Comparison of ENCODE assay signal across 27 cellular contexts in the genomic region with DNA sequence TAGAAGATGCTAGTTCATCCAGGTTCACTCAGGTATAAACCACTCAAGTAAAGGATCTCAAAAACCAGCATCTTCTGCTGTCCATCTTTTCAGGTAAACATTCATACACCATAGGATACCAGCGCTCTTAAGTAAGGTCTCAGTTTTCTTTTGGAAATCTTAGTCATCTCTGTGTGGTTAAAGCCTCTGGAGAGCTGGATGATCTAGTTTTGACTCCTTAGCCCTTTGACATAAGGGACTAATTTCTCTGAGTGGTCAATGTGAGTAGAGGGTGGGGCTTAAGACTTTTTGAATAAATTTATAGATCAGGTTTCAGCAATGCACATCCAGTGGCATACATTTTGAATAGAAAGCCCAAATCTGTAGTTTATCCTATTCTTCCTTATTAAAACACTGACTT.
DNase-seq lines count a peak whose midpoint lies in the region; FAIRE-seq and TF ChIP-seq lines count a peak whose summit lies in the region.
"Had no signal": no experiment of that assay in that cellular context is flagged by ENCODE, and none has a peak within 500 bp of the region (broad histone marks: within the 10 kb centered on the region; RNA-seq: fewer than 3 reads in every experiment).

No MANE protein-coding gene starts in this region.

- H3K27me3 ChIP-seq in astrocyte (ENCODE audit: insufficient read depth, low read length): no peaks in the 10 kb centered on the region
- no peaks in the 10 kb centered on the region for H3K27me3 ChIP-seq in testis
- H3K27me3 ChIP-seq: breast epithelium, gastrocnemius medialis, suprapubic skin had no signal

- H3K4me1 ChIP-seq in astrocyte (ENCODE audit: insufficient read depth, low read length) (peaks cover 7% of the 10 kb centered on the region), testis (no peaks in the 10 kb centered on the region)
- H3K4me1 ChIP-seq: breast epithelium, gastrocnemius medialis had no signal

- no peaks in the 10 kb centered on the region for H3K27me3 Mint-ChIP-seq in HFFc6 (ENCODE audit: insufficient read depth)
- H3K27me3 Mint-ChIP-seq in astrocyte (ENCODE audit: low read depth, unreplicated experiment): no peaks in the 10 kb centered on the region
- H3K27me3 Mint-ChIP-seq: dendritic cell treated with granulocyte-macrophage colony-stimulating factor and Interleukin-4, amounts not matched to agents 40 ng/mL and 50 ng/mL, for 4 days had no signal

- DNase-seq in AG20443 (ENCODE audit: low spot score) (peak; percentile 22), HFFc6 (peak; percentile 11), astrocyte (ENCODE audit: low read depth) (peak; percentile 56), iris pigment epithelial cell (ENCODE audit: low read depth) (peak; percentile 65), testis (no peak), cortex of kidney (lab: John Stamatoyannopoulos, UW) (no peak), HPDE6-E6E7 (ENCODE audit: extremely low spot score) (no peak)
- no peak for DNase-seq in activated CD4-positive, alpha-beta T cell treated with anti-CD3 and anti-CD28 coated beads, Interleukin-2, amount 50 U/mL, for 1 hour
- DNase-seq: ACHN; activated CD4-positive, alpha-beta T cell treated with anti-CD3 and anti-CD28 coated beads for 1 hour; activated CD8-positive, alpha-beta memory T cell treated with anti-CD3 and anti-CD28 coated beads for 24 hours; activated naive CD8-positive, alpha-beta T cell treated with anti-CD3 and anti-CD28 coated beads for 36 hours; gastrocnemius medialis; naive B cell; NCI-H1417 treated with DMSO at 0.1 percent for 48 hours; NCI-H2171; NCI-H526; right cardiac atrium; SW 1271 had no signal

- H3K36me3 ChIP-seq in astrocyte (ENCODE audit: insufficient read depth, low read length) (no peaks in the 10 kb centered on the region), testis (ENCODE audit: low read depth, missing control alignments) (no peaks in the 10 kb centered on the region)
- H3K36me3 ChIP-seq: breast epithelium, gastrocnemius medialis, suprapubic skin had no signal

- TF ChIP-seq POLR2A in testis (IDR thresholded peaks at IDR 0.05): no peak

- no peaks in the 10 kb centered on the region for H3K36me3 Mint-ChIP-seq in HFFc6 (ENCODE audit: low read depth)
- no peaks in the 10 kb centered on the region for H3K36me3 Mint-ChIP-seq in astrocyte (ENCODE audit: low read depth, unreplicated experiment)
- H3K36me3 Mint-ChIP-seq: activated naive CD8-positive, alpha-beta T cell treated with anti-CD3 and anti-CD28 coated beads for 36 hours; CD14-positive monocyte; naive B cell had no signal

- 91 to 94% methylated on average over 1 of the region's 1 CpG for WGBS in testis, 2 donors

- H2AFZ ChIP-seq in astrocyte (ENCODE audit: low read depth, low read length): no peak overlapping the region

- no peaks in the 10 kb centered on the region for H3K79me2 ChIP-seq in astrocyte (ENCODE audit: insufficient read depth, low read length)

- no peaks in the 10 kb centered on the region for H3K9me3 ChIP-seq in astrocyte (ENCODE audit: insufficient read depth, low read depth, low read length)
- no peaks in the 10 kb centered on the region for H3K9me3 ChIP-seq in testis
- H3K9me3 ChIP-seq: breast epithelium, gastrocnemius medialis, suprapubic skin had no signal

- no peaks in the 10 kb centered on the region for H3K9me3 Mint-ChIP-seq in HFFc6
- H3K9me3 Mint-ChIP-seq in astrocyte (ENCODE audit: unreplicated experiment): no peaks in the 10 kb centered on the region
- H3K9me3 Mint-ChIP-seq: activated naive CD8-positive, alpha-beta T cell treated with anti-CD3 and anti-CD28 coated beads for 36 hours; activated T-helper 1 cell treated with anti-CD3 and anti-CD28 coated beads, Interleukin-12 subunit alpha, Interleukin-12 subunit beta, Interleukin-2, Interleukin-4 antibody, amounts not matched to agents 30 ng/mL and 10 ng/mL and 1 ng/mL, durations not matched to agents 14 hours and 24 hours and 36 hours; CD14-positive monocyte; dendritic cell treated with granulocyte-macrophage colony-stimulating factor and Interleukin-4, amounts not matched to agents 40 ng/mL and 50 ng/mL, for 4 days; naive B cell had no signal

- no peak overlapping the region for H3K4me3 ChIP-seq in astrocyte (ENCODE audit: insufficient read depth, low read depth, low read length)
- H3K4me3 ChIP-seq in testis: no peak overlapping the region
- H3K4me3 ChIP-seq: breast epithelium, gastrocnemius medialis, suprapubic skin had no signal

- no peak for FAIRE-seq in astrocyte (lab: Jason Lieb, UNC)
- FAIRE-seq: GM12891, H54, keratinocyte had no signal

- H3K4me2 ChIP-seq in astrocyte (ENCODE audit: low read length): no peak overlapping the region

- peaks cover 24% of the 10 kb centered on the region for H3K4me1 Mint-ChIP-seq in HFFc6 (ENCODE audit: low read depth)
- peaks cover 33% of the 10 kb centered on the region for H3K4me1 Mint-ChIP-seq in astrocyte (ENCODE audit: low read depth, unreplicated experiment)
- H3K4me1 Mint-ChIP-seq: activated naive CD8-positive, alpha-beta T cell treated with anti-CD3 and anti-CD28 coated beads for 36 hours; naive B cell had no signal

- no peaks in the 10 kb centered on the region for H4K20me1 ChIP-seq in astrocyte (ENCODE audit: insufficient read depth, low read length)

- TF ChIP-seq CTCF in HFFc6 (IDR thresholded peaks at IDR 0.05) (no peak), astrocyte (IDR thresholded peaks at IDR 0.05; ENCODE audit: insufficient read depth, low read depth, low read length) (no peak), testis (IDR thresholded peaks at IDR 0.05) (no peak)

- intact Hi-C loops in testis (cut with DNase I; ENCODE audit: low total_unique reads): no loop called here

- H3K27ac ChIP-seq in astrocyte (ENCODE audit: low read depth, low read length) (no peak overlapping the region), testis (no peak overlapping the region)
- H3K27ac ChIP-seq: breast epithelium, gastrocnemius medialis, suprapubic skin had no signal

- H3K9ac ChIP-seq in astrocyte (ENCODE audit: low read length): no peak overlapping the region

- H3K27ac Mint-ChIP-seq in HFFc6 (no peak overlapping the region), astrocyte (ENCODE audit: unreplicated experiment) (peak overlapping the region; percentile 66)
- H3K27ac Mint-ChIP-seq: activated naive CD8-positive, alpha-beta T cell treated with anti-CD3 and anti-CD28 coated beads for 36 hours; activated T-helper 1 cell treated with anti-CD3 and anti-CD28 coated beads, Interleukin-12 subunit alpha, Interleukin-12 subunit beta, Interleukin-2, Interleukin-4 antibody, amounts not matched to agents 30 ng/mL and 10 ng/mL and 1 ng/mL, durations not matched to agents 14 hours and 24 hours and 36 hours; CD14-positive monocyte; dendritic cell treated with granulocyte-macrophage colony-stimulating factor and Interleukin-4, amounts not matched to agents 40 ng/mL and 50 ng/mL, for 4 days; naive B cell had no signal

- H3K4me3 Mint-ChIP-seq in HFFc6 (no peak overlapping the region), astrocyte (ENCODE audit: unreplicated experiment) (no peak overlapping the region)
- H3K4me3 Mint-ChIP-seq: activated naive CD8-positive, alpha-beta T cell treated with anti-CD3 and anti-CD28 coated beads for 36 hours; activated T-helper 1 cell treated with anti-CD3 and anti-CD28 coated beads, Interleukin-12 subunit alpha, Interleukin-12 subunit beta, Interleukin-2, Interleukin-4 antibody, amounts not matched to agents 30 ng/mL and 10 ng/mL and 1 ng/mL, durations not matched to agents 14 hours and 24 hours and 36 hours; CD14-positive monocyte; dendritic cell treated with granulocyte-macrophage colony-stimulating factor and Interleukin-4, amounts not matched to agents 40 ng/mL and 50 ng/mL, for 4 days; naive B cell had no signal

Comparison
In these comparisons a context has a peak if more than half of its experiments do, and no peak if none do; other contexts are left out.
1. DNase-seq: peak in AG20443 (single experiment), HFFc6 (single experiment), astrocyte (single experiment) and iris pigment epithelial cell (single experiment); none in testis (single experiment), cortex of kidney (single experiment), HPDE6-E6E7 (single experiment) and activated CD4-positive, alpha-beta T cell treated with anti-CD3 and anti-CD28 coated beads, Interleukin-2, amount 50 U/mL, for 1 hour (single experiment).